ENCODE assay signal across 7 cellular contexts in the genomic region with DNA sequence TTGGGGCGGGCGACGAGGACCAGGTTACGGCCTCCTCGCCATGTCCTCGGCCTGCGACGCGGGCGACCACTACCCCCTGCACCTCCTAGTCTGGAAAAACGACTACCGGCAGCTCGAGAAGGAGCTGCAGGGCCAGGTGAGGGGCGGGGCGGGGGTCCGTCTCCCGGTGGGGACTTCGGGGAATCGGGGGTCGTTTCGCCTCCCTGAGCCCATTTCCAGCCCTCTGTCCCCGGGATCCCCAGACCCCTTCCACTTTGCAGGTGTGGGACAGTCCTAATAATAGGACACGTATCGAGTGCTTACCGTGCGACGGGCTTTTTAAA. TPM values are rescaled to one million over a fixed set of nuclear protein-coding genes. Genes with fewer than 3 reads are reported as not detected.
A peak's percentile ranks its signal among the peaks of the same experiment; 100 is the strongest.
DNase-seq lines count a peak whose midpoint lies in the region; ATAC-seq and TF ChIP-seq lines count a peak whose summit lies in the region.

No MANE protein-coding gene starts in this region.

- H3K4me1 ChIP-seq in stomach, result peaks cover 35 to 82% (median 65%) of the 10 kb centered on the region in 4 donors

- no peak for ATAC-seq in GM21381 (IDR thresholded peaks at IDR 0.05; ENCODE audit: unreplicated experiment)
- no peak for ATAC-seq in GM19324 (IDR thresholded peaks at IDR 0.05; ENCODE audit: low FRiP score, unreplicated experiment)

- 0 to 1% (median 1%) methylated on average over 14 to 27 of the region's 27 CpGs for WGBS in stomach, 5 donors

- H3K4me3 ChIP-seq in HL-60 (replicated peaks; ENCODE audit: insufficient read depth, low read length) (peak overlapping the region; percentile 90), stomach (peak overlapping the region; percentile 94 to 100 (median 96))

- H3K9me3 Mint-ChIP-seq in activated T-helper 1 cell treated with anti-CD3 and anti-CD28 coated beads, Interleukin-12 subunit alpha, Interleukin-12 subunit beta, Interleukin-2, Interleukin-4 antibody, amounts not matched to agents 30 ng/mL and 10 ng/mL and 1 ng/mL, durations not matched to agents 14 hours and 24 hours and 36 hours, result no peaks in the 10 kb centered on the region
- H3K9me3 Mint-ChIP-seq in immature natural killer cell, result no peaks in the 10 kb centered on the region

- no peak for TF ChIP-seq CTCF in HL-60 (IDR thresholded peaks at IDR 0.05; ENCODE audit: insufficient read depth, low read length)
- no peak for TF ChIP-seq CTCF in stomach (IDR thresholded peaks at IDR 0.05)

- no peak for TF ChIP-seq EP300 in stomach (IDR thresholded peaks at IDR 0.05)

- H3K4me1 Mint-ChIP-seq in activated T-helper 1 cell treated with anti-CD3 and anti-CD28 coated beads, Interleukin-12 subunit alpha, Interleukin-12 subunit beta, Interleukin-2, Interleukin-4 antibody, amounts not matched to agents 30 ng/mL and 10 ng/mL and 1 ng/mL, durations not matched to agents 14 hours and 24 hours and 36 hours (ENCODE audit: low read depth), result peaks cover 75% of the 10 kb centered on the region
- H3K4me1 Mint-ChIP-seq in immature natural killer cell, result peaks cover 61 to 78% of the 10 kb centered on the region in 2 donors

- no peak for TF ChIP-seq POLR2A in stomach (IDR thresholded peaks at IDR 0.05)

- peaks cover 0 to 7% (median 5%) of the 10 kb centered on the region in 4 donors for H3K36me3 ChIP-seq in stomach

- H3K27ac ChIP-seq in HL-60 (replicated peaks) (peak overlapping the region; percentile 100), stomach (peak overlapping the region; percentile 84 to 91 (median 87))

- no peak for DNase-seq in HL-60 (ENCODE audit: low read depth in 1 of 2, low spot score in 1 of 2)
- no peak for DNase-seq in activated T-helper 1 cell treated with anti-CD3 and anti-CD28 coated beads, Interleukin-12 subunit alpha, Interleukin-12 subunit beta, Interleukin-2, Interleukin-4 antibody, amounts not matched to agents 30 ng/mL and 10 ng/mL and 1 ng/mL, durations not matched to agents 14 hours and 24 hours and 36 hours (ENCODE audit: low spot score)
- no peak for DNase-seq in immature natural killer cell
- DNase-seq in stomach, result no peak
- DNase-seq in NCI-H2107 treated with DMSO at 0.1 percent for 48 hours (lab: John Stamatoyannopoulos, UW; ENCODE audit: unreplicated experiment), result no peak

- no peaks in the 10 kb centered on the region for H3K27me3 Mint-ChIP-seq in activated T-helper 1 cell treated with anti-CD3 and anti-CD28 coated beads, Interleukin-12 subunit alpha, Interleukin-12 subunit beta, Interleukin-2, Interleukin-4 antibody, amounts not matched to agents 30 ng/mL and 10 ng/mL and 1 ng/mL, durations not matched to agents 14 hours and 24 hours and 36 hours (ENCODE audit: insufficient read depth)
- H3K27me3 Mint-ChIP-seq in immature natural killer cell (ENCODE audit: low read depth in 3 of 3), result peaks cover 0 to 15% (median 0%) of the 10 kb centered on the region in 3 donors

- H3K27me3 ChIP-seq in HL-60 (ENCODE audit: insufficient read depth, poor library complexity, severe bottlenecking) (no peaks in the 10 kb centered on the region), stomach (no peaks in the 10 kb centered on the region)

- H3K27ac Mint-ChIP-seq in activated T-helper 1 cell treated with anti-CD3 and anti-CD28 coated beads, Interleukin-12 subunit alpha, Interleukin-12 subunit beta, Interleukin-2, Interleukin-4 antibody, amounts not matched to agents 30 ng/mL and 10 ng/mL and 1 ng/mL, durations not matched to agents 14 hours and 24 hours and 36 hours, result peak overlapping the region; percentile 98
- peak overlapping the region; percentile 83 to 98 (median 94) for H3K27ac Mint-ChIP-seq in immature natural killer cell

- intact Hi-C loops in activated T-helper 1 cell treated with anti-CD3 and anti-CD28 coated beads, Interleukin-12 subunit alpha, Interleukin-12 subunit beta, Interleukin-2, Interleukin-4 antibody, amounts not matched to agents 30 ng/mL and 10 ng/mL and 1 ng/mL, durations not matched to agents 14 hours and 24 hours and 36 hours (cut with micrococcal nuclease), result loop anchor here (10.0 kb wide), 2 partner anchors 285 to 425 kb away; partner anchors contain the start of genes ATP2A2, MMAB and MVK
- intact Hi-C loops in stomach (cut with DNase I; ENCODE audit: low total_unique reads), result no loop called here

- no peaks in the 10 kb centered on the region for H3K9me3 ChIP-seq in stomach

- H3K4me3 Mint-ChIP-seq in activated T-helper 1 cell treated with anti-CD3 and anti-CD28 coated beads, Interleukin-12 subunit alpha, Interleukin-12 subunit beta, Interleukin-2, Interleukin-4 antibody, amounts not matched to agents 30 ng/mL and 10 ng/mL and 1 ng/mL, durations not matched to agents 14 hours and 24 hours and 36 hours, result peak overlapping the region; percentile 100
- H3K4me3 Mint-ChIP-seq in immature natural killer cell, result peak overlapping the region; percentile 99 to 100 (median 99)

- peaks cover 20% of the 10 kb centered on the region for H3K36me3 Mint-ChIP-seq in activated T-helper 1 cell treated with anti-CD3 and anti-CD28 coated beads, Interleukin-12 subunit alpha, Interleukin-12 subunit beta, Interleukin-2, Interleukin-4 antibody, amounts not matched to agents 30 ng/mL and 10 ng/mL and 1 ng/mL, durations not matched to agents 14 hours and 24 hours and 36 hours (ENCODE audit: low read depth)
- no peaks in the 10 kb centered on the region for H3K36me3 Mint-ChIP-seq in immature natural killer cell

RNA-seq across cellular contexts. Expression of gene ANKRD13A, which starts 0.4 kb away (rescaled TPM):
- total RNA-seq in activated T-helper 1 cell treated with anti-CD3 and anti-CD28 coated beads, Interleukin-12 subunit alpha, Interleukin-12 subunit beta, Interleukin-2, Interleukin-4 antibody, amounts not matched to agents 30 ng/mL and 10 ng/mL and 1 ng/mL, durations not matched to agents 14 hours and 24 hours and 36 hours, result 60.4 and 62.4 TPM in 2 replicates
- polyA plus RNA-seq in immature natural killer cell (10 to 100 TPM; 39.8 to 62.9 (median 40.8) TPM), stomach (10 to 100 TPM; 13.0 to 15.6 (median 13.6) TPM)
- 100 to 1,000 TPM in 1 of 5 donors, 10 to 100 TPM in 4; 17.7 to 150 (median 56.6) TPM for total RNA-seq in stomach

RNA-seq across cellular contexts. Expression of gene GIT2, which starts 3.4 kb away (rescaled TPM):
- total RNA-seq in activated T-helper 1 cell treated with anti-CD3 and anti-CD28 coated beads, Interleukin-12 subunit alpha, Interleukin-12 subunit beta, Interleukin-2, Interleukin-4 antibody, amounts not matched to agents 30 ng/mL and 10 ng/mL and 1 ng/mL, durations not matched to agents 14 hours and 24 hours and 36 hours, result 86.2 and 87.5 TPM in 2 replicates
- 10 to 100 TPM; 54.6 to 100.0 (median 68.7) TPM for polyA plus RNA-seq in immature natural killer cell
- 10 to 100 TPM; 25.8 to 98.6 (median 61.0) TPM for total RNA-seq in stomach
- polyA plus RNA-seq in stomach, result 10 to 100 TPM in 1 of 3 donors, 1 to 10 TPM in 2; 6.4 to 10.6 (median 7.2) TPM

RNA-seq across cellular contexts. Expression of gene C12orf76, which starts 48.7 kb away (rescaled TPM):
- total RNA-seq in activated T-helper 1 cell treated with anti-CD3 and anti-CD28 coated beads, Interleukin-12 subunit alpha, Interleukin-12 subunit beta, Interleukin-2, Interleukin-4 antibody, amounts not matched to agents 30 ng/mL and 10 ng/mL and 1 ng/mL, durations not matched to agents 14 hours and 24 hours and 36 hours, result 20.3 and 20.8 TPM in 2 replicates
- polyA plus RNA-seq in immature natural killer cell (10 to 100 TPM in 2 of 3 donors, 1 to 10 TPM in 1; 9.8 to 17.7 (median 13.6) TPM), stomach (10 to 100 TPM in 1 of 3 donors, 1 to 10 TPM in 2; 7.8 to 11.5 (median 9.8) TPM)
- total RNA-seq in stomach, result 10 to 100 TPM in 4 of 5 donors, 1 to 10 TPM in 1; 7.0 to 44.2 (median 13.8) TPM
